Comparison of ENCODE assay signal across 14 cellular contexts in genomic region chr20:53502820-53503219, GRCh38.
"Had no signal": no experiment of that assay in that cellular context is flagged by ENCODE, and none has a peak within 500 bp of the region (broad histone marks: within the 10 kb centered on the region; RNA-seq: fewer than 3 reads in every experiment).

No MANE protein-coding gene starts in this region.

- H3K4me3 ChIP-seq: ascending aorta, tibial artery, uterus had no signal

- H3K4me3 Mint-ChIP-seq: activated CD4-positive, alpha-beta memory T cell treated with anti-CD3 and anti-CD28 coated beads, Interleukin-2, amount 10 ng/mL, durations not matched to agents 7 days and 5 days; activated CD4-positive, alpha-beta T cell treated with anti-CD3 and anti-CD28 coated beads for 36 hours; activated naive CD4-positive, alpha-beta T cell treated with anti-CD3 and anti-CD28 coated beads, Interleukin-2, amount 10 ng/mL, durations not matched to agents 7 days and 5 days; activated T-cell treated with anti-CD3 and anti-CD28 coated beads, Interleukin-2, amount 50 U/mL, for 24 hours; immature natural killer cell; natural killer cell; stimulated activated naive B cell treated with anti-CD40 and anti-IgM and Interleukin-4, amounts not matched to agents 10 μg/mL and 1 μg/mL and 100 μg/mL, for 72 hours had no signal

- ATAC-seq: activated CD4-positive, alpha-beta T cell treated with anti-CD3 and anti-CD28 coated beads for 36 hours; natural killer cell; stimulated activated naive B cell treated with anti-CD40 and anti-IgM and Interleukin-4, amounts not matched to agents 10 μg/mL and 1 μg/mL and 100 μg/mL, for 72 hours had no signal

- H3K4me1 ChIP-seq: ascending aorta, tibial artery, uterus had no signal

- H3K9me3 Mint-ChIP-seq: activated T-cell treated with anti-CD3 and anti-CD28 coated beads, Interleukin-2, amount 50 U/mL, for 24 hours; immature natural killer cell; natural killer cell; stimulated activated naive B cell treated with anti-CD40 and anti-IgM and Interleukin-4, amounts not matched to agents 10 μg/mL and 1 μg/mL and 100 μg/mL, for 72 hours had no signal

- H3K27me3 ChIP-seq: ascending aorta, tibial artery, uterus had no signal

- DNase-seq: activated CD4-positive, alpha-beta memory T cell treated with anti-CD3 and anti-CD28 coated beads, Interleukin-2, amount 10 ng/mL, durations not matched to agents 7 days and 5 days; activated CD4-positive, alpha-beta T cell treated with anti-CD3 and anti-CD28 coated beads for 36 hours; activated naive CD4-positive, alpha-beta T cell treated with anti-CD3 and anti-CD28 coated beads, Interleukin-2, amount 10 ng/mL, durations not matched to agents 7 days and 5 days; activated T-cell treated with anti-CD3 and anti-CD28 coated beads, Interleukin-2, amount 50 U/mL, for 24 hours; dermis blood vessel endothelial cell; immature natural killer cell; mesenchymal stem cell; natural killer cell; stimulated activated CD4-positive, alpha-beta T cell treated with anti-CD3 and anti-CD28 coated beads, Interleukin-2, amount 100 ng/mL, for 48 hours; stimulated activated naive B cell treated with anti-CD40 and anti-IgM and Interleukin-4, amounts not matched to agents 10 μg/mL and 1 μg/mL and 100 μg/mL, for 72 hours; tibial artery; uterus; WERI-Rb-1 had no signal

- H3K9me3 ChIP-seq: ascending aorta, tibial artery, uterus had no signal

- H3K27me3 Mint-ChIP-seq: activated CD4-positive, alpha-beta memory T cell treated with anti-CD3 and anti-CD28 coated beads, Interleukin-2, amount 10 ng/mL, durations not matched to agents 7 days and 5 days; activated CD4-positive, alpha-beta T cell treated with anti-CD3 and anti-CD28 coated beads for 36 hours; activated naive CD4-positive, alpha-beta T cell treated with anti-CD3 and anti-CD28 coated beads, Interleukin-2, amount 10 ng/mL, durations not matched to agents 7 days and 5 days had no signal

- H3K4me1 Mint-ChIP-seq: activated CD4-positive, alpha-beta memory T cell treated with anti-CD3 and anti-CD28 coated beads, Interleukin-2, amount 10 ng/mL, durations not matched to agents 7 days and 5 days; activated CD4-positive, alpha-beta T cell treated with anti-CD3 and anti-CD28 coated beads for 36 hours; activated naive CD4-positive, alpha-beta T cell treated with anti-CD3 and anti-CD28 coated beads, Interleukin-2, amount 10 ng/mL, durations not matched to agents 7 days and 5 days; immature natural killer cell; natural killer cell; stimulated activated naive B cell treated with anti-CD40 and anti-IgM and Interleukin-4, amounts not matched to agents 10 μg/mL and 1 μg/mL and 100 μg/mL, for 72 hours had no signal

- H3K36me3 ChIP-seq: ascending aorta, tibial artery, uterus, WERI-Rb-1 had no signal

- H3K27ac Mint-ChIP-seq: activated CD4-positive, alpha-beta memory T cell treated with anti-CD3 and anti-CD28 coated beads, Interleukin-2, amount 10 ng/mL, durations not matched to agents 7 days and 5 days; activated CD4-positive, alpha-beta T cell treated with anti-CD3 and anti-CD28 coated beads for 36 hours; activated naive CD4-positive, alpha-beta T cell treated with anti-CD3 and anti-CD28 coated beads, Interleukin-2, amount 10 ng/mL, durations not matched to agents 7 days and 5 days; activated T-cell treated with anti-CD3 and anti-CD28 coated beads, Interleukin-2, amount 50 U/mL, for 24 hours; natural killer cell; stimulated activated naive B cell treated with anti-CD40 and anti-IgM and Interleukin-4, amounts not matched to agents 10 μg/mL and 1 μg/mL and 100 μg/mL, for 72 hours had no signal

- H3K36me3 Mint-ChIP-seq: activated naive CD4-positive, alpha-beta T cell treated with anti-CD3 and anti-CD28 coated beads, Interleukin-2, amount 10 ng/mL, durations not matched to agents 7 days and 5 days; immature natural killer cell; natural killer cell; stimulated activated naive B cell treated with anti-CD40 and anti-IgM and Interleukin-4, amounts not matched to agents 10 μg/mL and 1 μg/mL and 100 μg/mL, for 72 hours had no signal

- H3K27ac ChIP-seq: ascending aorta, tibial artery, uterus, WERI-Rb-1 had no signal
